In the genomic region with DNA sequence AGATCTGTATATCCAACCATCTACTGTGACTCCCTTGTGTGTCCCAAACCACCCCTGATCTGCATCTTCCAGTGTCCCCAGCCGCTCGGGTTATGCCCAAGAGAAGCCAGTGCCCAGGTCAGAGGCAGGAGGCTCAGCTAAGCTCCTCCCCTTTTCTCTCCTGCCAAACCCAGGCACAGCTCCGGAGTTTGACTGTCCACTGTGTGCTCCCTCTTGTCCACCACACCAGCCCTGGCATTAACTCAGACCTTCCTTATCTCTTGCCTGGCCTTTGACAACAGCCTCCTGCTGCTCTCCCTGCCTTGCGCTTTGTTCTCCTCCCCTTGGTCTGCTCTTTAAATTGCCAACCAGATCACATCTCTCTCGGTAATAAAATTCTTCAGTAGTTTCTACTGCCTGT, we compare ENCODE assay signal across 17 cellular contexts. TPM values are rescaled to one million over a fixed set of nuclear protein-coding genes. Genes with fewer than 3 reads are reported as not detected.
DNase-seq lines count a peak whose midpoint lies in the region; ATAC-seq and TF ChIP-seq lines count a peak whose summit lies in the region.
"Had no signal": no experiment of that assay in that cellular context is flagged by ENCODE, and none has a peak within 500 bp of the region (broad histone marks: within the 10 kb centered on the region; RNA-seq: fewer than 3 reads in every experiment).

No MANE protein-coding gene starts in this region.

- H3K4me1 Mint-ChIP-seq in CD14-positive monocyte (peaks cover 15% of the 10 kb centered on the region), nephron progenitor cell (peaks cover 2% of the 10 kb centered on the region), mesothelial cell of epicardium (no peaks in the 10 kb centered on the region)
- H3K4me1 Mint-ChIP-seq: GM23338 had no signal

- H3K4me3 Mint-ChIP-seq in CD14-positive monocyte = no peak overlapping the region
- no peak overlapping the region for H3K4me3 Mint-ChIP-seq in nephron progenitor cell
- H3K4me3 Mint-ChIP-seq in mesothelial cell of epicardium = no peak overlapping the region
- H3K4me3 Mint-ChIP-seq: CD8-positive, alpha-beta T cell; GM23338 had no signal

- intact Hi-C loops in CD14-positive monocyte (cut with micrococcal nuclease) (no loop called here), heart right ventricle (cut with DNase I) (loop anchor here in 1 of 10 donors (5.0 kb wide), 1 partner anchor 35 kb away; no protein-coding TSS in a partner anchor), right cardiac atrium (cut with DNase I) (no loop called here)

- H3K4me1 ChIP-seq in heart right ventricle (peaks cover 0 to 27% (median 0%) of the 10 kb centered on the region in 9 donors), right cardiac atrium (ENCODE audit: control insufficient read depth, insufficient read depth, low read length) (no peaks in the 10 kb centered on the region)
- H3K4me1 ChIP-seq: BLaER1 had no signal

- H3K27ac ChIP-seq in AG04450 (ENCODE audit: low read depth, low read length) (peak overlapping the region; percentile 21), heart right ventricle (no peak overlapping the region), right cardiac atrium (ENCODE audit: low read length) (no peak overlapping the region)
- H3K27ac ChIP-seq: BLaER1 had no signal

- TF ChIP-seq CTCF in AG04450 (IDR thresholded peaks at IDR 0.05; ENCODE audit: low read depth, low read length) = no peak
- TF ChIP-seq CTCF in CD14-positive monocyte (IDR thresholded peaks at IDR 0.05) = no peak
- TF ChIP-seq CTCF in heart right ventricle (IDR thresholded peaks at IDR 0.05) = no peak
- TF ChIP-seq CTCF in nephron progenitor cell (IDR thresholded peaks at IDR 0.05) = no peak
- no peak for TF ChIP-seq CTCF in mesothelial cell of epicardium (IDR thresholded peaks at IDR 0.05; ENCODE audit: unreplicated experiment)

- POLR2A ChIA-PET in AG04450 (lab: Yijun Ruan, JAX) = no interaction called here

- H3K27me3 Mint-ChIP-seq in CD14-positive monocyte (ENCODE audit: low read depth in 3 of 3) (no peaks in the 10 kb centered on the region), nephron progenitor cell (ENCODE audit: low read depth, poor library complexity) (peaks cover 3% of the 10 kb centered on the region), mesothelial cell of epicardium (ENCODE audit: low read depth) (peaks cover 50% of the 10 kb centered on the region)

- H3K27ac Mint-ChIP-seq in CD14-positive monocyte (peak overlapping the region in 4 of 7 donors; percentile 37 to 65 (median 56)), nephron progenitor cell (no peak overlapping the region), mesothelial cell of epicardium (no peak overlapping the region)
- H3K27ac Mint-ChIP-seq: CD8-positive, alpha-beta T cell; GM23338 had no signal

- peaks cover 0 to 21% (median 12%) of the 10 kb centered on the region in 9 donors for H3K36me3 ChIP-seq in heart right ventricle
- H3K36me3 ChIP-seq: BLaER1 had no signal

- WGBS in heart right ventricle, 2 donors = 52 to 59% methylated on average over 5 of the region's 5 CpGs
- 55% methylated on average over 5 of the region's 5 CpGs for WGBS in right cardiac atrium

- H3K9me3 Mint-ChIP-seq in CD14-positive monocyte (no peaks in the 10 kb centered on the region), nephron progenitor cell (no peaks in the 10 kb centered on the region), mesothelial cell of epicardium (no peaks in the 10 kb centered on the region)
- H3K9me3 Mint-ChIP-seq: CD8-positive, alpha-beta T cell; GM23338 had no signal

- no peak for DNase-seq in AG04450 (ENCODE audit: low read depth, low spot score)
- DNase-seq in CD14-positive monocyte (ENCODE audit: low spot score) = no peak
- DNase-seq in heart right ventricle = peak; percentile 15 to 35
- no peak for DNase-seq in right cardiac atrium
- no peak for DNase-seq in nephron progenitor cell
- DNase-seq in mesothelial cell of epicardium (ENCODE audit: low spot score in 2 of 2, unreplicated experiment in 2 of 2) = no peak
- DNase-seq in left lobe of liver (ENCODE audit: low spot score) = no peak
- DNase-seq: ACHN; CD8-positive, alpha-beta T cell; DMS 273 treated with DMSO at 0.1 percent for 48 hours; DMS53; DND-41; EL; HCEC 1CT had no signal

- no peaks in the 10 kb centered on the region for H3K27me3 ChIP-seq in AG04450 (ENCODE audit: control insufficient read depth, insufficient read depth, low read length)
- H3K27me3 ChIP-seq in heart right ventricle = no peaks in the 10 kb centered on the region
- H3K27me3 ChIP-seq in right cardiac atrium (ENCODE audit: control insufficient read depth, insufficient read depth) = no peaks in the 10 kb centered on the region
- H3K27me3 ChIP-seq: BLaER1 had no signal

- H3K4me3 ChIP-seq in AG04450 (ENCODE audit: low read depth, low read length) (no peak overlapping the region), heart right ventricle (no peak overlapping the region), right cardiac atrium (ENCODE audit: low read length) (no peak overlapping the region)
- H3K4me3 ChIP-seq: BLaER1, GM23338 had no signal

- CTCF ChIA-PET in AG04450 (lab: Charles Lee) = no interaction called here

- H3K36me3 Mint-ChIP-seq in CD14-positive monocyte (peaks cover 33 to 53% of the 10 kb centered on the region in 2 donors), nephron progenitor cell (ENCODE audit: low read depth) (no peaks in the 10 kb centered on the region), mesothelial cell of epicardium (no peaks in the 10 kb centered on the region)
- H3K36me3 Mint-ChIP-seq: CD8-positive, alpha-beta T cell had no signal

- H3K9me3 ChIP-seq in AG04450 (ENCODE audit: control insufficient read depth, insufficient read depth, low read length) (no peaks in the 10 kb centered on the region), heart right ventricle (no peaks in the 10 kb centered on the region), right cardiac atrium (ENCODE audit: control insufficient read depth, low read length) (no peaks in the 10 kb centered on the region)
- H3K9me3 ChIP-seq: BLaER1 had no signal

- ATAC-seq in heart right ventricle (peak in 7 of 8 donors; percentile 33 to 94 (median 83)), right cardiac atrium (peak; percentile 51), GM18520 (IDR thresholded peaks at IDR 0.05; ENCODE audit: unreplicated experiment) (no peak), left lobe of liver (no peak)
- ATAC-seq: CD8-positive, alpha-beta T cell; GM23338 had no signal

RNA-seq across cellular contexts. Expression of gene DGKG, which starts 39.3 kb away (rescaled TPM):
- polyA plus RNA-seq in AG04450 (2011; rRNA removed) (4.8 and 5.1 TPM in 2 replicates), CD14-positive monocyte (1 to 10 TPM; 4.2 to 4.3 TPM), heart right ventricle (10 to 100 TPM in 1 of 2 donors, 1 to 10 TPM in 1; 7.2 to 12.3 TPM), right cardiac atrium (4.5 TPM)
- polyA minus RNA-seq in AG04450 (2011; rRNA and poly(A)+ RNA removed) = 4.3 and 5.7 TPM in 2 replicates
- total RNA-seq in heart right ventricle (10 to 100 TPM; 14.6 to 75.7 (median 45.4) TPM), right cardiac atrium (10 to 100 TPM; 10.8 to 23.6 (median 17.9) TPM), mesothelial cell of epicardium (0.04 to 0.38 TPM (median 0.16 TPM) in 3 replicates), left lobe of liver (1.4 TPM)
- total RNA-seq: CD8-positive, alpha-beta T cell had no signal

Comparison
In these comparisons a context has a peak if more than half of its experiments do, and no peak if none do; other contexts are left out.
1. DNase-seq: peak in heart right ventricle (2 of 2); none in AG04450 (single experiment), CD14-positive monocyte (single experiment), right cardiac atrium (0 of 3), nephron progenitor cell (single experiment), mesothelial cell of epicardium (0 of 2) and left lobe of liver (single experiment).
2. H3K27ac Mint-ChIP-seq: peak in CD14-positive monocyte (4 of 7); none in nephron progenitor cell (single experiment) and mesothelial cell of epicardium (single experiment).
3. ATAC-seq: peak in heart right ventricle (7 of 8) and right cardiac atrium (2 of 2); none in GM18520 (single experiment) and left lobe of liver (single experiment).